ENCODE assay signal across 26 cellular contexts in genomic region chr17:34502426-34502825, GRCh38.
"Had no signal": no experiment of that assay in that cellular context is flagged by ENCODE, and none has a peak within 500 bp of the region (broad histone marks: within the 10 kb centered on the region; RNA-seq: fewer than 3 reads in every experiment).

No MANE protein-coding gene starts in this region.

- H3K27ac ChIP-seq: ascending aorta, breast epithelium, cardiac muscle cell, coronary artery, dorsolateral prefrontal cortex, WERI-Rb-1 had no signal

- DNase-seq: activated B cell treated with CpG ODN at 0.5 μM for 24 hours; activated CD4-positive, alpha-beta T cell treated with anti-CD3 and anti-CD28 coated beads for 48 hours; activated CD4-positive, alpha-beta T cell treated with anti-CD3 and anti-CD28 coated beads, Interleukin-2, amount 50 U/mL, for 1 hour; activated CD4-positive, alpha-beta T cell treated with anti-CD3 and anti-CD28 coated beads, Interleukin-2, amount 50 U/mL, for 48 hours; activated CD8-positive, alpha-beta memory T cell treated with anti-CD3 and anti-CD28 coated beads for 24 hours; activated CD8-positive, alpha-beta T cell treated with anti-CD3 and anti-CD28 coated beads for 36 hours; activated effector memory CD4-positive, alpha-beta T cell treated with Interleukin-2 at 50 U/mL for 16 hours; activated naive CD4-positive, alpha-beta T cell treated with anti-CD3 and anti-CD28 coated beads, Interleukin-2, amount 10 ng/mL, durations not matched to agents 7 days and 5 days; activated naive CD8-positive, alpha-beta T cell treated with anti-CD3 and anti-CD28 coated beads, Interleukin-2, amount 10 ng/mL, durations not matched to agents 7 days and 5 days; activated T-cell treated with anti-CD3 and anti-CD28 coated beads, Interleukin-2, amount 50 U/mL, for 4 hours; dorsolateral prefrontal cortex; effector memory CD4-positive, alpha-beta T cell; endodermal cell; foreskin fibroblast; T-helper 1 cell; T-helper 17 cell; T1000; WERI-Rb-1 had no signal

- H3K4me1 ChIP-seq: ascending aorta, breast epithelium had no signal

- H3K4me3 ChIP-seq: ascending aorta, breast epithelium, cardiac muscle cell, coronary artery, dorsolateral prefrontal cortex had no signal

- H3K36me3 ChIP-seq: ascending aorta, breast epithelium, cardiac muscle cell, WERI-Rb-1 had no signal

- ATAC-seq: activated CD4-positive, CD25-positive, alpha-beta regulatory T cell treated with anti-CD3 and anti-CD28 coated beads, Interleukin-2, amount 50 U/mL, for 24 hours; activated CD8-positive, alpha-beta T cell treated with anti-CD3 and anti-CD28 coated beads for 36 hours; activated naive CD4-positive, alpha-beta T cell treated with anti-CD3 and anti-CD28 coated beads, Interleukin-2, amount 50 U/mL, for 72 hours; activated T-cell treated with anti-CD3 and anti-CD28 coated beads, Interleukin-2, amount 50 U/mL, for 4 hours; activated T-helper 17 cell treated with anti-CD3 and anti-CD28 coated beads, Interleukin-2, amount 50 U/mL, for 72 hours; esophagus mucosa; T-helper 17 cell had no signal

- H3K9me3 ChIP-seq: ascending aorta, breast epithelium had no signal

- H3K27me3 ChIP-seq: ascending aorta had no signal
